23 cellular contexts compared by ENCODE assay signal in genomic region chr12:68876471-68876870, GRCh38. TPM values are rescaled to one million over a fixed set of nuclear protein-coding genes. Genes with fewer than 3 reads are reported as not detected.
DNase-seq lines count a peak whose midpoint lies in the region; ATAC-seq and TF ChIP-seq lines count a peak whose summit lies in the region.
"Had no signal": no experiment of that assay in that cellular context is flagged by ENCODE, and none has a peak within 500 bp of the region (broad histone marks: within the 10 kb centered on the region; RNA-seq: fewer than 3 reads in every experiment).

No MANE protein-coding gene starts in this region.

- no peak for ATAC-seq in HG02970 (IDR thresholded peaks at IDR 0.05; ENCODE audit: low FRiP score, unreplicated experiment)
- ATAC-seq: activated CD8-positive, alpha-beta memory T cell treated with anti-CD3 and anti-CD28 coated beads, Interleukin-2, amount 10 ng/mL, durations not matched to agents 7 days and 5 days; CD8-positive, alpha-beta T cell; HCT116; natural killer cell treated with Interleukin-12 subunit alpha and Interleukin-12 subunit beta and Interleukin-15 and Interleukin-18, amount 100 ng/mL, for 72 hours; T-cell had no signal

- POLR2A ChIA-PET in OCI-LY7 (lab: Charles Lee) = interaction anchor here (0.6 to 1.5 kb wide), 4 partner anchors 8 to 315 kb away, joined by 5 to 7 read pairs (median 6); no protein-coding TSS in a partner anchor

- H3K79me2 ChIP-seq in OCI-LY7 (ENCODE audit: insufficient read depth, low read depth, low read length) = no peaks in the 10 kb centered on the region

- no peak overlapping the region for H3K27ac ChIP-seq in OCI-LY7 (ENCODE audit: low read depth, low read length, poor library complexity, severe bottlenecking)
- H3K27ac ChIP-seq in cingulate gyrus (ENCODE audit: low read depth, low read length) = peak overlapping the region; percentile 35
- H3K27ac ChIP-seq: prostate gland, thoracic aorta had no signal

- H4K20me1 ChIP-seq in OCI-LY7 (ENCODE audit: insufficient read depth, low read length) = no peaks in the 10 kb centered on the region

- H3K27me3 ChIP-seq in neuron (ENCODE audit: insufficient read depth, low read length) (no peaks in the 10 kb centered on the region), H7 (ENCODE audit: control insufficient read depth, insufficient read depth, low read length) (no peaks in the 10 kb centered on the region)

- DNase-seq in Ammon's horn (ENCODE audit: low spot score) (peak; percentile 21), OCI-LY7 (ENCODE audit: low spot score) (no peak), ecto neural progenitor cell (ENCODE audit: low spot score) (no peak), NCI-H146 (lab: John Stamatoyannopoulos, UW) (no peak), H7 (no peak)
- DNase-seq: activated CD4-positive, alpha-beta T cell treated with anti-CD3 and anti-CD28 coated beads for 48 hours; activated CD8-positive, alpha-beta memory T cell treated with anti-CD3 and anti-CD28 coated beads, Interleukin-2, amount 10 ng/mL, durations not matched to agents 7 days and 5 days; CD8-positive, alpha-beta T cell; cortex of kidney; DMS153; GF-D8; MM.1S; NCI-H1436 treated with DMSO at 0.1 percent for 48 hours; NCI-H2171; NCI-H526 treated with DMSO at 0.1 percent for 48 hours; T-cell had no signal

- intact Hi-C loops in OCI-LY7 (cut with micrococcal nuclease; ENCODE audit: unreplicated experiment) = no loop called here

- no TSS peak for BruUV-seq in OCI-LY7 (replicated peaks; lab: Mats Ljungman, UMichigan)

- TF ChIP-seq CTCF in OCI-LY7 (conservative IDR thresholded peaks at IDR 0.05; ENCODE audit: low read length) = no peak

- no peak overlapping the region for H3K4me2 ChIP-seq in OCI-LY7 (ENCODE audit: low read length)

- H3K4me1 ChIP-seq in OCI-LY7 (ENCODE audit: insufficient read depth, low read length, poor library complexity, severe bottlenecking) (peaks cover 27% of the 10 kb centered on the region), neuron (ENCODE audit: insufficient read depth, low read length) (peaks cover 16% of the 10 kb centered on the region)
- H3K4me1 ChIP-seq: prostate gland had no signal

- H3K9me3 ChIP-seq in OCI-LY7 (ENCODE audit: low read length) = peaks cover 14% of the 10 kb centered on the region; the same call in 1 of the 2 replicates
- peaks cover 3% of the 10 kb centered on the region for H3K9me3 ChIP-seq in neuron (ENCODE audit: low read length)
- H3K9me3 ChIP-seq: prostate gland, thoracic aorta had no signal

- CTCF ChIA-PET in OCI-LY7 (lab: Charles Lee; ENCODE audit: unreplicated experiment) = no interaction called here

- no peak overlapping the region for H3K4me3 ChIP-seq in OCI-LY7 (ENCODE audit: low read depth, low read length, poor library complexity, severe bottlenecking)
- H3K4me3 ChIP-seq in neuron (ENCODE audit: low read length) = no peak overlapping the region
- no peak overlapping the region for H3K4me3 ChIP-seq in H7 (ENCODE audit: insufficient read depth, low read depth, low read length)
- H3K4me3 ChIP-seq: prostate gland, thoracic aorta had no signal

- peaks cover 7% of the 10 kb centered on the region; the same call in 1 of the 2 replicates for H3K36me3 ChIP-seq in OCI-LY7 (ENCODE audit: insufficient read depth, low read length)
- no peaks in the 10 kb centered on the region for H3K36me3 ChIP-seq in neuron (ENCODE audit: insufficient read depth, low read length)
- no peaks in the 10 kb centered on the region for H3K36me3 ChIP-seq in H7 (replicated peaks; ENCODE audit: control insufficient read depth, insufficient read depth, low read length)
- H3K36me3 ChIP-seq: prostate gland, thoracic aorta had no signal

- H2AFZ ChIP-seq in OCI-LY7 (ENCODE audit: low read length) = 0 out of 2 replicates have a peak overlapping the region, but pooled peaks have one; percentile 7
- H2AFZ ChIP-seq in neuron (ENCODE audit: low read depth, low read length) = peak overlapping the region; percentile 50

- no peaks in the 10 kb centered on the region for H3K9me2 ChIP-seq in OCI-LY7 (ENCODE audit: insufficient read depth, low read length)

RNA-seq across cellular contexts. Expression of gene CPM, which starts 56.5 kb away (rescaled TPM):
- total RNA-seq in OCI-LY7 (2014; rRNA removed; shearing (Covaris generic)) = 3.8 and 4.8 TPM in 2 replicates
- total RNA-seq in OCI-LY7 (2022) = 10.5 and 13.0 TPM in 2 replicates
- 0.28 TPM in 1 of 2 replicates, not detected in the other for total RNA-seq in H7 (2014; rRNA removed; shearing (Covaris generic))
